ENCODE assay signal across 16 cellular contexts in the genomic region with DNA sequence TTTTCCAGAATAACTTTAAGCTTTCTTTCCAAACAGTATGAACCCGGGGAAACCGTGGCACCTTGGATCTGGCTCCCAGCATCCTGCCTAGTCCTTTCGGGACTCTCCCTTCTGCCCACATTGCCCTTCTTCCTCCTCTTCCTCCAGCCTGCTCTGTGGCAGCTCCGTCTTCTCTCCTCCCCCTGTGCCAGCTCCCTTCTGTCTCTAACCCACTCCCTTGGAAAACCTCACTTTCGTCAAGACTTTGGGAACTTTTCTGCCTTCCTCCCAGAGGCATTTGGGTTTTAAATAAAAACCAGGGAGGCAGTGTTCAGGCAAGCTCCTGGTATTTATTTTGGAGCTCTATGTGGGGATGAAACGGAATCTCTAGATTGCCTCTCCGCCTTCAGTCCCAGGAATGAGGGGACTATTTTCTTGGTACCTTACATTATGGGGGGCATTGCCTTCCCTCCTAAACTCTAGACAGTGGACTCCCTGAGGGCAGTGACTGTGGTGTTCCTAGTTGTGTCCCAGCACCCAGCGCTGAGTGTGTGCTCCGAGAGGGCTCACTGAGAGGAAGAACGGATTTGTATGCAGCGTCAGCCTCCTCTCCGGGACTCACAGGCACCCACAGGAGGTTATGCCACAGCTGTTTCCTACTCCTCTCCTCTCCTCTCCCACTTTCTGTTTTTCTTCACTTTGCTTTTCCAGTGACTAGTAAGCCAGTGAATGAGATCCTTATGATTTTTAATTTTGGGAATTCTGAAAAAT.
"Had no signal": no experiment of that assay in that cellular context is flagged by ENCODE, and none has a peak within 500 bp of the region (broad histone marks: within the 10 kb centered on the region; RNA-seq: fewer than 3 reads in every experiment).

No MANE protein-coding gene starts in this region.

- H3K9me3 ChIP-seq: neutrophil, prostate gland, transverse colon, vagina had no signal

- H3K36me3 ChIP-seq: neutrophil, prostate gland, transverse colon, vagina had no signal

- H3K79me2 ChIP-seq: hepatocyte had no signal

- H3K4me3 ChIP-seq: hepatocyte, prostate gland, transverse colon, vagina had no signal

- H3K4me2 ChIP-seq: hepatocyte had no signal

- H3K27ac ChIP-seq: epithelial cell of prostate, hepatocyte, neutrophil, prostate gland, transverse colon, vagina had no signal

- H2AFZ ChIP-seq: hepatocyte had no signal

- H3K4me1 ChIP-seq: prostate gland, transverse colon, vagina had no signal

- H3K27me3 ChIP-seq: vagina had no signal

- DNase-seq: activated CD4-positive, alpha-beta T cell treated with anti-CD3 and anti-CD28 coated beads, Interleukin-2, amount 10 ng/mL, durations not matched to agents 7 days and 5 days; anterior cingulate cortex; dermis blood vessel endothelial cell; islet precursor cell; naive B cell; right cardiac atrium; small intestine; stimulated activated CD4-positive, alpha-beta T cell treated with anti-CD3 and anti-CD28 coated beads, Interleukin-4, amount 100 ng/mL, for 4 hours; stimulated activated CD8-positive, alpha-beta memory T cell treated with anti-CD3 and anti-CD28 coated beads, Interleukin-4, amount 100 ng/mL, for 48 hours; stimulated activated naive CD4-positive, alpha-beta T cell treated with Interleukin-2 at 50 U/mL for 16 hours; transverse colon had no signal
